Comparison of ENCODE assay signal across 10 cellular contexts in genomic region chr2:223815186-223815883, GRCh38. TPM values are rescaled to one million over a fixed set of nuclear protein-coding genes. Genes with fewer than 3 reads are reported as not detected.
DNase-seq lines count a peak whose midpoint lies in the region; ATAC-seq and TF ChIP-seq lines count a peak whose summit lies in the region.
"Had no signal": no experiment of that assay in that cellular context is flagged by ENCODE, and none has a peak within 500 bp of the region (broad histone marks: within the 10 kb centered on the region; RNA-seq: fewer than 3 reads in every experiment).

No MANE protein-coding gene starts in this region.

- H3K4me1 Mint-ChIP-seq in chondrocyte (ENCODE audit: low read depth) = peaks cover 53% of the 10 kb centered on the region

- no peak for ATAC-seq in HG03159 (IDR thresholded peaks at IDR 0.05; ENCODE audit: unreplicated experiment)
- ATAC-seq: sciatic nerve had no signal

- H2AFZ ChIP-seq in MM.1S (ENCODE audit: low read length) = no peak overlapping the region

- H3K4me3 ChIP-seq in retinal pigment epithelial cell (ENCODE audit: low read length) (no peak overlapping the region), MM.1S (ENCODE audit: low read length) (no peak overlapping the region)

- no peaks in the 10 kb centered on the region for H3K9me3 Mint-ChIP-seq in chondrocyte (ENCODE audit: low read depth)

- H3F3A ChIP-seq in MM.1S (ENCODE audit: insufficient read depth, low read length) = no peaks in the 10 kb centered on the region

- no peaks in the 10 kb centered on the region for H3K9me2 ChIP-seq in MM.1S (replicated peaks; ENCODE audit: insufficient read depth, low read length)

- H3K27ac Mint-ChIP-seq in chondrocyte (ENCODE audit: unreplicated experiment) = peak overlapping the region; percentile 82

- H3K4me1 ChIP-seq in MM.1S (ENCODE audit: low read length) = no peaks in the 10 kb centered on the region

- DNase-seq in DMS53 (lab: John Stamatoyannopoulos, UW) = peak; percentile 2
- no peak for DNase-seq in DMS53 treated with DMSO at 0.1 percent for 48 hours (lab: John Stamatoyannopoulos, UW; ENCODE audit: unreplicated experiment)
- peak; percentile 73 for DNase-seq in NCI-H1105 treated with DMSO at 0.1 percent for 48 hours (lab: John Stamatoyannopoulos, UW)
- no peak for DNase-seq in chondrocyte (ENCODE audit: low spot score)
- DNase-seq in retinal pigment epithelial cell (ENCODE audit: low read depth) = peak; percentile 97
- DNase-seq in MM.1S = no peak
- no peak for DNase-seq in SK-N-DZ (ENCODE audit: low spot score)

- TF ChIP-seq CTCF in chondrocyte (IDR thresholded peaks at IDR 0.05) (no peak), retinal pigment epithelial cell (conservative IDR thresholded peaks at IDR 0.05; ENCODE audit: low read depth, low read length) (no peak), MM.1S (IDR thresholded peaks at IDR 0.05; ENCODE audit: low read length) (no peak)

- H3K27me3 ChIP-seq in MM.1S (replicated peaks; ENCODE audit: insufficient read depth, low read length) = no peaks in the 10 kb centered on the region

- H3K36me3 ChIP-seq in MM.1S (replicated peaks; ENCODE audit: insufficient read depth, low read length) = no peaks in the 10 kb centered on the region; the same call in 1 of the 2 replicates

- no peaks in the 10 kb centered on the region for H3K36me3 Mint-ChIP-seq in chondrocyte (ENCODE audit: low read depth)

- no peak overlapping the region for H3K27ac ChIP-seq in MM.1S (ENCODE audit: low read length)
- H3K27ac ChIP-seq: 22Rv1 had no signal

- no peak overlapping the region for H3K4me3 Mint-ChIP-seq in chondrocyte (ENCODE audit: unreplicated experiment)

- H4K20me1 ChIP-seq in MM.1S (ENCODE audit: insufficient read depth, low read length) = no peaks in the 10 kb centered on the region

- H3K9me3 ChIP-seq in MM.1S (replicated peaks; ENCODE audit: insufficient read depth, low read length) = no peaks in the 10 kb centered on the region

- no peak overlapping the region for H3K9ac ChIP-seq in MM.1S (ENCODE audit: low read length)

- H3K79me2 ChIP-seq in MM.1S (ENCODE audit: low read length) = peaks cover 91% of the 10 kb centered on the region

- no peaks in the 10 kb centered on the region for H3K27me3 Mint-ChIP-seq in chondrocyte (ENCODE audit: low read depth)

- no peak overlapping the region for H3K4me2 ChIP-seq in MM.1S (ENCODE audit: low read depth, low read length)

RNA-seq across cellular contexts. Expression of gene AP1S3, which starts 22.0 kb away (rescaled TPM):
- total RNA-seq in chondrocyte = 5.2 to 6.4 TPM (median 5.5 TPM) in 3 replicates
- polyA plus RNA-seq in SK-N-DZ (2014; cell fraction: cytosol; rRNA removed) = 0.93 and 1.3 TPM in 2 replicates
- polyA plus RNA-seq in SK-N-DZ (2014; cell fraction: nucleus; rRNA removed) = 0.47 and 0.91 TPM in 2 replicates

Comparison
In these comparisons a context has a peak if more than half of its experiments do, and no peak if none do; other contexts are left out.
1. DNase-seq: peak in DMS53 (single experiment), NCI-H1105 treated with DMSO at 0.1 percent for 48 hours (single experiment) and retinal pigment epithelial cell (single experiment); none in DMS53 treated with DMSO at 0.1 percent for 48 hours (single experiment), chondrocyte (single experiment), MM.1S (single experiment) and SK-N-DZ (single experiment).